18 cellular contexts compared by ENCODE assay signal in the genomic region with DNA sequence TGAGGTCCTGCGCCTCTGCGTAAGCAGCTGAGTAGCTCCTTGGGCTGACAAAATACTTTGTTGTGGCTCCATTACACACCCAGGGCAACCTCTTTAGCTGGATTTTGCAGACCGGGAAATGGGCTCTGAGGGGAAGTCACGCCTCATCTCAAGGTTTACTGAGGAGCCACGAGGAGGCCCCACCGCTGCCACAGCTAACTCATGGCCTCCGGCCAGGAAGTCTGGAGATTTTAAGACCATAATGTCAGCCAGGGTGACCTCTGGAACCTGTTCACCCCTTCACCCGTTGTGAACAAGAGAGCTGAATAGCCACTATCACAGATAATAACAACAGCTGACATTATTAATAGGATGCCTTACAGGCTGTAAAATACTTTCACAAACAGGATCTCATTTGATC.
"Had no signal": no experiment of that assay in that cellular context is flagged by ENCODE, and none has a peak within 500 bp of the region (broad histone marks: within the 10 kb centered on the region; RNA-seq: fewer than 3 reads in every experiment).

No MANE protein-coding gene starts in this region.

- H3K27me3 Mint-ChIP-seq: activated T-helper 17 cell treated with anti-CD3 and anti-CD28 coated beads, Interleukin-2, amount 50 U/mL, for 72 hours had no signal

- H3K4me3 Mint-ChIP-seq: activated naive CD8-positive, alpha-beta T cell; activated T-cell treated with anti-CD3 and anti-CD28 coated beads, Interleukin-2, amount 50 U/mL, for 24 hours; activated T-helper 17 cell treated with anti-CD3 and anti-CD28 coated beads, Interleukin-2, amount 50 U/mL, for 72 hours; nephron progenitor cell had no signal

- H3K9me3 ChIP-seq: adrenal gland, ascending aorta, upper lobe of left lung had no signal

- H3K27ac Mint-ChIP-seq: activated naive CD8-positive, alpha-beta T cell; activated T-cell treated with anti-CD3 and anti-CD28 coated beads, Interleukin-2, amount 50 U/mL, for 24 hours; activated T-helper 17 cell treated with anti-CD3 and anti-CD28 coated beads, Interleukin-2, amount 50 U/mL, for 72 hours; nephron progenitor cell had no signal

- ATAC-seq: activated T-helper 17 cell treated with anti-CD3 and anti-CD28 coated beads, Interleukin-2, amount 50 U/mL, for 72 hours; left ventricle myocardium superior; stimulated activated naive CD8-positive, alpha-beta T cell treated with anti-CD3 and anti-CD28 coated beads, Interleukin-15, Interleukin-2, amounts not matched to agents 100 U/mL and 50 U/mL, for 24 hours had no signal

- H3K4me1 Mint-ChIP-seq: activated T-helper 17 cell treated with anti-CD3 and anti-CD28 coated beads, Interleukin-2, amount 50 U/mL, for 72 hours had no signal

- H3K4me1 ChIP-seq: adrenal gland, ascending aorta, upper lobe of left lung had no signal

- H3K4me3 ChIP-seq: adrenal gland, ascending aorta, upper lobe of left lung had no signal

- H3K36me3 ChIP-seq: adrenal gland, ascending aorta, brain microvascular endothelial cell, upper lobe of left lung had no signal

- H3K36me3 Mint-ChIP-seq: activated naive CD8-positive, alpha-beta T cell had no signal

- DNase-seq: activated naive CD4-positive, alpha-beta T cell; activated T-cell treated with anti-CD3 and anti-CD28 coated beads, Interleukin-2, amount 50 U/mL, for 24 hours; brain microvascular endothelial cell; central memory CD4-positive, alpha-beta T cell; dermis blood vessel endothelial cell; effector CD8-positive, alpha-beta T cell; foreskin melanocyte; hypothalamus; left ventricle myocardium superior; nephron progenitor cell; stimulated activated CD4-positive, alpha-beta T cell treated with anti-CD3 and anti-CD28 coated beads, Interleukin-4, amount 100 ng/mL, for 24 hours; stimulated activated naive CD8-positive, alpha-beta T cell treated with anti-CD3 and anti-CD28 coated beads, Interleukin-15, Interleukin-2, amounts not matched to agents 100 U/mL and 50 U/mL, for 24 hours; T-helper 1 cell; upper lobe of left lung had no signal

- H3K9me3 Mint-ChIP-seq: activated T-cell treated with anti-CD3 and anti-CD28 coated beads, Interleukin-2, amount 50 U/mL, for 24 hours; activated T-helper 17 cell treated with anti-CD3 and anti-CD28 coated beads, Interleukin-2, amount 50 U/mL, for 72 hours; nephron progenitor cell had no signal

- H3K27ac ChIP-seq: adrenal gland, ascending aorta, brain microvascular endothelial cell, upper lobe of left lung had no signal

- H3K27me3 ChIP-seq: adrenal gland, ascending aorta, brain microvascular endothelial cell, upper lobe of left lung had no signal
